In the genomic region with DNA sequence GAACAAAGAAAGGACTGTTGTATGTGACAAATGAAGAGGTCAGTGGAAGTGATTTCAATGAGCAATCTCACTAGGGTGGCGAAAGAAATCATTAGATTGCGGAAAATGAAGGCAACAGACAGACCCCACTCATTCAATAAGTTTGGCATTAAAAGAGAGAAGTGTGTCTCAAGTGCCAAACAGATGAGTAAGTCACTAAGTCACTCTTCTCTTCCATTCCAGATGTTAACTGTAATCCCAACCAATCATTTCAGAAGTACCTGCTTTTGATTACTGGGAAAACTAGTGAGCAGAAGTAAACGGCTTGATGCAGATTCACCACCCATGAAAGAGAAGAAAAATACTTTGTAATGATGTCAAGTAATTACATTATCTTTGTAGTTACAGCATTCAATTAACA, we compare ENCODE assay signal across 19 cellular contexts.
"Had no signal": no experiment of that assay in that cellular context is flagged by ENCODE, and none has a peak within 500 bp of the region (broad histone marks: within the 10 kb centered on the region; RNA-seq: fewer than 3 reads in every experiment).

No MANE protein-coding gene starts in this region.

- H3K4me2 ChIP-seq: hepatocyte had no signal

- H2AFZ ChIP-seq: hepatocyte had no signal

- H3K4me3 ChIP-seq: hepatocyte, spleen, thoracic aorta, upper lobe of right lung had no signal

- DNase-seq: activated CD4-positive, alpha-beta T cell treated with anti-CD3 and anti-CD28 coated beads, Interleukin-2, amount 50 U/mL, for 4 hours; activated CD8-positive, alpha-beta memory T cell treated with anti-CD3 and anti-CD28 coated beads, Interleukin-2, amount 50 U/mL, for 48 hours; activated naive CD4-positive, alpha-beta T cell treated with anti-CD3 and anti-CD28 coated beads, Interleukin-2, amount 10 ng/mL, durations not matched to agents 7 days and 5 days; activated T-cell treated with anti-CD3 and anti-CD28 coated beads, Interleukin-2, amount 50 U/mL, for 4 hours; caudate nucleus; dermis blood vessel endothelial cell; effector CD8-positive, alpha-beta T cell; foreskin keratinocyte; glutamatergic neuron; left cardiac atrium; spleen; stimulated activated CD4-positive, alpha-beta T cell treated with anti-CD3 and anti-CD28 coated beads, Interleukin-4, amount 100 ng/mL, for 24 hours; stimulated activated naive CD4-positive, alpha-beta T cell treated with Interleukin-2 at 50 U/mL for 16 hours; T-helper 1 cell; upper lobe of right lung had no signal

- H3K27ac ChIP-seq: foreskin keratinocyte, hepatocyte, spleen, thoracic aorta, upper lobe of right lung had no signal

- H3K36me3 ChIP-seq: spleen, thoracic aorta, upper lobe of right lung had no signal

- H3K4me1 ChIP-seq: spleen, upper lobe of right lung had no signal

- H3K27me3 ChIP-seq: foreskin keratinocyte, hepatocyte, spleen, upper lobe of right lung had no signal

- H3K79me2 ChIP-seq: hepatocyte had no signal

- ATAC-seq: activated T-cell treated with anti-CD3 and anti-CD28 coated beads, Interleukin-2, amount 50 U/mL, for 4 hours; esophagus mucosa; foreskin keratinocyte; left cardiac atrium; natural killer cell treated with Interleukin-12 subunit alpha and Interleukin-12 subunit beta and Interleukin-15 and Interleukin-18, amount 100 ng/mL, for 72 hours; upper lobe of right lung had no signal

- H3K9me3 ChIP-seq: spleen, thoracic aorta, upper lobe of right lung had no signal
